26 cellular contexts compared by ENCODE assay signal in the genomic region with DNA sequence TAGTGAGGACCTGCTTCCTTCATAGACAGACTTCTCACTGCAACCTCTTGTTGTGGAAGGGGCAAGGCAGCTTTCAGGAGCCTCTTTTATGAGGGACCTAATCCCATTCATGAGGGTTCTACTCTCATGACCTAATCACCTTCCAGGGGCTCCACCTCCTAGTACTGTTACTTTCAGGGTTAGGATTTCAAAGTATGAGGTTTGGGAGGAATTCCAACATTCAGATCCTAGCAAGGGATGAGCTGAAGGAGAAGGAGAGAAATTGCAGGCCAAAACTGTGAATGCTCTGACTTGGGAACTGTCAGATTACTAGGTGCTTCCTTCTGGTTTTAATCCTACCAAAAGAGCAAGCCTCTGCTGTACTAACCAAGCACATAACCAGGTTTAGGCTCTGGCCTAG.
DNase-seq lines count a peak whose midpoint lies in the region; ATAC-seq, FAIRE-seq and TF ChIP-seq lines count a peak whose summit lies in the region.
"Had no signal": no experiment of that assay in that cellular context is flagged by ENCODE, and none has a peak within 500 bp of the region (broad histone marks: within the 10 kb centered on the region; RNA-seq: fewer than 3 reads in every experiment).

No MANE protein-coding gene starts in this region.

- no peak overlapping the region for H2AFZ ChIP-seq in GM12878 (ENCODE audit: control insufficient read depth, low read depth, low read length)

- no peaks in the 10 kb centered on the region; the same call in 2 of the 3 replicates for H3K9me3 ChIP-seq in GM12878 (replicated peaks; ENCODE audit: control insufficient read depth, insufficient read depth, low read length)
- no peaks in the 10 kb centered on the region for H3K9me3 ChIP-seq in transverse colon
- no peaks in the 10 kb centered on the region for H3K9me3 ChIP-seq in gastroesophageal sphincter
- H3K9me3 ChIP-seq: breast epithelium, suprapubic skin had no signal

- RAD21 ChIA-PET in GM12878 (lab: Charles Lee; ENCODE audit: unreplicated experiment), result no interaction called here

- no peak overlapping the region for H4K5ac ChIP-seq in mesendoderm (ENCODE audit: low read length)

- H3K4me3 ChIP-seq in GM12878 (no peak overlapping the region), mesendoderm (ENCODE audit: low read length) (no peak overlapping the region), transverse colon (no peak overlapping the region), gastroesophageal sphincter (no peak overlapping the region)
- H3K4me3 ChIP-seq: breast epithelium, coronary artery, suprapubic skin had no signal

- no peak overlapping the region for H2AK5ac ChIP-seq in mesendoderm (ENCODE audit: low read length)

- peak overlapping the region; percentile 15 for H3K56ac ChIP-seq in mesendoderm (ENCODE audit: low read length)

- H3K4me1 ChIP-seq in GM12878 (ENCODE audit: control insufficient read depth, insufficient read depth, low read length), result no peaks in the 10 kb centered on the region
- H3K4me1 ChIP-seq in mesendoderm (ENCODE audit: control insufficient read depth, low read depth, low read length), result no peaks in the 10 kb centered on the region
- peaks cover 5 to 25% (median 8%) of the 10 kb centered on the region in 4 donors for H3K4me1 ChIP-seq in transverse colon
- peaks cover 0 to 9% (median 0%) of the 10 kb centered on the region in 3 donors for H3K4me1 ChIP-seq in gastroesophageal sphincter
- H3K4me1 ChIP-seq: suprapubic skin had no signal

- TF ChIP-seq RAD21 in GM12878 (IDR thresholded peaks at IDR 0.05; ENCODE audit: insufficient read depth, low read depth, low read length), result no peak

- in situ Hi-C loops in GM12878 (cut with MboI) (no loop called here), transverse colon (cut with MboI; ENCODE audit: low pct_ligation_motif_present in 1 of 4, low pct_unique_long_range_greater_than_20kb in 1 of 4, low sequenced_read_pairs in 3 of 4) (no loop called here)

- ATAC-seq in GM12878 (no peak), gastroesophageal sphincter (no peak), HG02588 (IDR thresholded peaks at IDR 0.05; ENCODE audit: unreplicated experiment) (no peak)
- ATAC-seq: activated T-cell treated with anti-CD3 and anti-CD28 coated beads, Interleukin-2, amount 50 U/mL, for 72 hours; naive thymus-derived CD8-positive, alpha-beta T cell; stimulated activated effector memory CD8-positive, alpha-beta T cell treated with anti-CD3 and anti-CD28 coated beads, Interleukin-12 subunit alpha, Interleukin-12 subunit beta, amount 100 ng/mL, for 72 hours had no signal

- H3K79me2 ChIP-seq in GM12878 (ENCODE audit: control insufficient read depth, insufficient read depth, low read length) (no peaks in the 10 kb centered on the region), mesendoderm (ENCODE audit: control insufficient read depth, insufficient read depth, low read length) (no peaks in the 10 kb centered on the region)

- BruUV-seq in GM12878 (replicated peaks; lab: Mats Ljungman, UMichigan), result no TSS peak

- TF ChIP-seq CTCF in GM12878 (IDR thresholded peaks at IDR 0.05 in 2 of 3, conservative IDR thresholded peaks at IDR 0.05 in 1 of 3; ENCODE audit: control insufficient read depth in 2 of 3, extremely low read depth in 1 of 3, insufficient read depth in 1 of 3, low read depth in 3 of 3, low read length in 3 of 3) (no peak), transverse colon (IDR thresholded peaks at IDR 0.05) (no peak), gastroesophageal sphincter (IDR thresholded peaks at IDR 0.05) (no peak)

- H2BK120ac ChIP-seq in mesendoderm (ENCODE audit: low read depth, low read length), result no peak overlapping the region

- DNase-seq in H54 (ENCODE audit: insufficient read length, low spot score) (no peak), GM12878 (ENCODE audit: low read depth, low spot score) (no peak), mesendoderm (peak; percentile 19), transverse colon (no peak), SIG-M5 treated with dmso at 0.1 percent for 504 hours (lab: John Stamatoyannopoulos, UW; ENCODE audit: unreplicated experiment) (no peak)
- DNase-seq: activated CD4-positive, alpha-beta T cell treated with anti-CD3 and anti-CD28 coated beads, Interleukin-2, amount 10 ng/mL, durations not matched to agents 24 days and 14 days; activated naive CD4-positive, alpha-beta T cell treated with anti-CD3 and anti-CD28 coated beads, Interleukin-2, amount 10 ng/mL, durations not matched to agents 7 days and 5 days; activated T-cell treated with anti-CD3 and anti-CD28 coated beads, Interleukin-2, amount 50 U/mL, for 72 hours; amygdala; Karpas-422; kidney glomerular epithelial cell; mesenchymal stem cell; naive thymus-derived CD8-positive, alpha-beta T cell; NCI-H1694; NCI-H2171; NCI-H524; retina; stimulated activated CD4-positive, alpha-beta T cell treated with anti-CD3 and anti-CD28 coated beads, Interleukin-2, amount 100 ng/mL, for 48 hours had no signal

- H3K4me2 ChIP-seq in GM12878 (ENCODE audit: control insufficient read depth, insufficient read depth) (no peak overlapping the region), mesendoderm (ENCODE audit: low read length) (no peak overlapping the region)

- SMC1A ChIA-PET in GM12878 (lab: Charles Lee; ENCODE audit: uncharacterized antibody, unreplicated experiment), result interaction anchor here (0.8 to 1.2 kb wide), 2 partner anchors 12 to 183 kb away, joined by 3 to 4 read pairs; no protein-coding TSS in a partner anchor

- no peaks in the 10 kb centered on the region for H4K20me1 ChIP-seq in GM12878 (ENCODE audit: control insufficient read depth, insufficient read depth)

- no peak for TF ChIP-seq POLR2A in H54 (IDR thresholded peaks at IDR 0.05; ENCODE audit: low read depth, low read length)
- TF ChIP-seq POLR2A in GM12878 (IDR thresholded peaks at IDR 0.05; ENCODE audit: low read depth, low read length), result no peak
- no peak for TF ChIP-seq POLR2A in transverse colon (IDR thresholded peaks at IDR 0.05)
- TF ChIP-seq POLR2A in gastroesophageal sphincter (IDR thresholded peaks at IDR 0.05), result no peak

- H3K36me3 ChIP-seq in GM12878 (ENCODE audit: control insufficient read depth in 2 of 2, insufficient read depth in 2 of 2, low read length in 1 of 2) (no peaks in the 10 kb centered on the region), mesendoderm (ENCODE audit: control insufficient read depth, insufficient read depth, low read length) (no peaks in the 10 kb centered on the region), transverse colon (no peaks in the 10 kb centered on the region), gastroesophageal sphincter (no peaks in the 10 kb centered on the region)
- H3K36me3 ChIP-seq: breast epithelium, suprapubic skin had no signal

- H3K27me3 ChIP-seq in GM12878 (replicated peaks in 1 of 2; ENCODE audit: control insufficient read depth in 2 of 2, insufficient read depth in 2 of 2, low read length in 1 of 2), result no peaks in the 10 kb centered on the region
- H3K27me3 ChIP-seq in mesendoderm (ENCODE audit: insufficient read depth, low read length, poor library complexity), result no peaks in the 10 kb centered on the region
- H3K27me3 ChIP-seq in transverse colon, result no peaks in the 10 kb centered on the region
- no peaks in the 10 kb centered on the region for H3K27me3 ChIP-seq in gastroesophageal sphincter
- H3K27me3 ChIP-seq: breast epithelium, suprapubic skin had no signal

- no peak overlapping the region for H3K23ac ChIP-seq in mesendoderm (ENCODE audit: low read length)

- H3K9ac ChIP-seq in GM12878 (ENCODE audit: control insufficient read depth, insufficient read depth, low read length) (no peak overlapping the region), mesendoderm (ENCODE audit: low read length) (no peak overlapping the region)

- TF ChIP-seq EP300 in GM12878 (IDR thresholded peaks at IDR 0.05; ENCODE audit: borderline replicate concordance in 1 of 2, control insufficient read depth in 1 of 2, low read depth in 2 of 2, low read length in 2 of 2) (no peak), transverse colon (IDR thresholded peaks at IDR 0.05; ENCODE audit: low read depth) (no peak), gastroesophageal sphincter (IDR thresholded peaks at IDR 0.05) (no peak)

- no peak overlapping the region for H2BK15ac ChIP-seq in mesendoderm (replicated peaks; ENCODE audit: low read depth)

- H3K27ac ChIP-seq in GM12878 (ENCODE audit: control insufficient read depth, insufficient read depth), result no peak overlapping the region
- H3K27ac ChIP-seq in mesendoderm (ENCODE audit: low read depth, low read length), result no peak overlapping the region
- peak overlapping the region in 3 of 4 donors; percentile 30 to 65 (median 64) for H3K27ac ChIP-seq in transverse colon
- no peak overlapping the region for H3K27ac ChIP-seq in gastroesophageal sphincter
- H3K27ac ChIP-seq: breast epithelium, coronary artery, RWPE1, suprapubic skin had no signal

- CTCF ChIA-PET in GM12878 (lab: Yijun Ruan, JAX), result interaction anchor here (1.1 to 1.3 kb wide), 3 partner anchors 10 to 28 kb away, joined by 4 to 6 read pairs (median 4); no protein-coding TSS in a partner anchor

- H2BK5ac ChIP-seq in mesendoderm (ENCODE audit: low read length), result no peak overlapping the region

- no peaks in the 10 kb centered on the region for H3K79me1 ChIP-seq in mesendoderm (ENCODE audit: low read length)

- H4K8ac ChIP-seq in mesendoderm (ENCODE audit: low read depth, low read length), result no peak overlapping the region

- H3K18ac ChIP-seq in mesendoderm (ENCODE audit: low read length), result no peak overlapping the region

- no peak overlapping the region for H3K4ac ChIP-seq in mesendoderm (ENCODE audit: low read depth, low read length)

- peak; percentile 72 for FAIRE-seq in H54 (lab: Jason Lieb, UNC)
- peak; percentile 62 for FAIRE-seq in GM12878 (lab: Jason Lieb, UNC)
- FAIRE-seq: endometrium had no signal

- POLR2A ChIA-PET in GM12878 (lab: Charles Lee), result no interaction called here

- intact Hi-C loops in GM12878 (cut with micrococcal nuclease; ENCODE audit: unreplicated experiment) (no loop called here), transverse colon (cut with DNase I; ENCODE audit: low total_unique reads) (no loop called here)

TF ChIP-seq in GM12878, 131 proteins besides CTCF, POLR2A, EP300 and RAD21 (continues in another document):
- TF ChIP-seq SIX5 (IDR thresholded peaks at IDR 0.05; ENCODE audit: low read depth, low read length, severe bottlenecking) (no peak), SMC3 (IDR thresholded peaks at IDR 0.05; ENCODE audit: borderline replicate concordance, low read length) (no peak)
- TF ChIP-seq, protein P1, sequence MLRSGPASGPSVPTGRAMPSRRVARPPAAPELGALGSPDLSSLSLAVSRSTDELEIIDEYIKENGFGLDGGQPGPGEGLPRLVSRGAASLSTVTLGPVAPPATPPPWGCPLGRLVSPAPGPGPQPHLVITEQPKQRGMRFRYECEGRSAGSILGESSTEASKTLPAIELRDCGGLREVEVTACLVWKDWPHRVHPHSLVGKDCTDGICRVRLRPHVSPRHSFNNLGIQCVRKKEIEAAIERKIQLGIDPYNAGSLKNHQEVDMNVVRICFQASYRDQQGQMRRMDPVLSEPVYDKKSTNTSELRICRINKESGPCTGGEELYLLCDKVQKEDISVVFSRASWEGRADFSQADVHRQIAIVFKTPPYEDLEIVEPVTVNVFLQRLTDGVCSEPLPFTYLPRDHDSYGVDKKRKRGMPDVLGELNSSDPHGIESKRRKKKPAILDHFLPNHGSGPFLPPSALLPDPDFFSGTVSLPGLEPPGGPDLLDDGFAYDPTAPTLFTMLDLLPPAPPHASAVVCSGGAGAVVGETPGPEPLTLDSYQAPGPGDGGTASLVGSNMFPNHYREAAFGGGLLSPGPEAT (IDR thresholded peaks at IDR 0.05; ENCODE audit: low read depth), result no peak

Comparison
In these comparisons a context has a peak if more than half of its experiments do, and no peak if none do; other contexts are left out.
1. H3K27ac ChIP-seq: peak in transverse colon (3 of 4); none in GM12878 (single experiment), mesendoderm (single experiment) and gastroesophageal sphincter (0 of 4).